In the genomic region with DNA sequence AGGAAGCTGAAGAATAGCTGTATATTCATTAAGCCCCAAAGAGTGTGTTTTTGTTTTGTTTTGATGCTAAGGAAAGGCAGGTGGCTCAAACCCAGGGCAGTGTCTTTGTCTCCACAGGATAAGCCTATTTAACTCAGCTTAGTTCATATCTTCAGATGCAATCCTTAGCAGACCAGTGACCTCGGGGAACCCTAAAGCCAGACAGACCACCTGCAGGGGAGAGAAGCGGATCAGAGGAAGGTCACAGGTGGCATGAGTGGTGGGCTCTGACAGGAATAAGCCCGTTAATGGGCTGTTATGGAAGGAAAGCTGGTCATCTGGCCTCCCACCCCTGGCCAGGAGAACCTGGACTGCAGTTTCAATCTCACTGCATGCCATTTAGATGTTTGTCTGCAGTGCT, we compare ENCODE assay signal across 29 cellular contexts. TPM values are rescaled to one million over a fixed set of nuclear protein-coding genes. Genes with fewer than 3 reads are reported as not detected.
"Had no signal": no experiment of that assay in that cellular context is flagged by ENCODE, and none has a peak within 500 bp of the region (broad histone marks: within the 10 kb centered on the region; RNA-seq: fewer than 3 reads in every experiment).

No MANE protein-coding gene starts in this region.

- H3K27ac ChIP-seq: coronary artery, gastrocnemius medialis, lower lobe of right lung, parathyroid adenoma, prostate gland, right atrium auricular region, stomach, thyroid gland had no signal

- DNase-seq: dermis blood vessel endothelial cell; effector memory CD8-positive, alpha-beta T cell; foreskin fibroblast; gastrocnemius medialis; head of caudate nucleus; left ventricle myocardium superior; lower lobe of right lung; naive B cell; stimulated activated CD4-positive, alpha-beta T cell treated with anti-CD3 and anti-CD28 coated beads, Interleukin-2, amount 100 ng/mL, for 24 hours; stimulated activated CD4-positive, alpha-beta T cell treated with anti-CD3 and anti-CD28 coated beads, Interleukin-4, amount 100 ng/mL, for 24 hours; stimulated activated naive CD4-positive, alpha-beta T cell treated with Interleukin-2 at 50 U/mL for 16 hours; stomach; thyroid gland; trophoblast cell had no signal

- H3K9ac ChIP-seq: parathyroid adenoma had no signal

- H3K4me1 ChIP-seq: gastrocnemius medialis, lower lobe of right lung, prostate gland, right atrium auricular region, thyroid gland had no signal

- H3K9me3 ChIP-seq: gastrocnemius medialis, lower lobe of right lung, prostate gland, right atrium auricular region, stomach, thyroid gland had no signal

- H3K27me3 ChIP-seq: gastrocnemius medialis, right atrium auricular region, stomach, thyroid gland had no signal

- H2AFZ ChIP-seq: parathyroid adenoma had no signal

- H3K4me3 ChIP-seq: coronary artery, gastrocnemius medialis, lower lobe of right lung, prostate gland, right atrium auricular region, stomach, thyroid gland had no signal

- H3K79me2 ChIP-seq: parathyroid adenoma had no signal

- H3K36me3 ChIP-seq: gastrocnemius medialis, lower lobe of right lung, prostate gland, right atrium auricular region, stomach, thyroid gland had no signal

- FAIRE-seq: keratinocyte had no signal

RNA-seq across cellular contexts. Expression of a gene that starts 30.8 kb away (rescaled TPM):
- total RNA-seq: dermis blood vessel endothelial cell; gastrocnemius medialis; glomerular endothelial cell; left ventricle myocardium superior; lower lobe of right lung; mononuclear cell; natural killer cell treated with Interleukin-12 subunit alpha and Interleukin-12 subunit beta and Interleukin-15 and Interleukin-18, amount 100 ng/mL, for 72 hours; neural crest cell; osteoblast; prostate gland; right atrium auricular region; sciatic nerve; stomach; subcutaneous adipose tissue; temporal lobe; ureter had no signal
- polyA plus RNA-seq: esophagus, keratinocyte, stomach had no signal

RNA-seq across cellular contexts. Expression of a gene that starts 53.5 kb away (rescaled TPM):
- total RNA-seq: natural killer cell treated with Interleukin-12 subunit alpha and Interleukin-12 subunit beta and Interleukin-15 and Interleukin-18, amount 100 ng/mL, for 72 hours had no signal
